13 cellular contexts compared by ENCODE assay signal in the genomic region with DNA sequence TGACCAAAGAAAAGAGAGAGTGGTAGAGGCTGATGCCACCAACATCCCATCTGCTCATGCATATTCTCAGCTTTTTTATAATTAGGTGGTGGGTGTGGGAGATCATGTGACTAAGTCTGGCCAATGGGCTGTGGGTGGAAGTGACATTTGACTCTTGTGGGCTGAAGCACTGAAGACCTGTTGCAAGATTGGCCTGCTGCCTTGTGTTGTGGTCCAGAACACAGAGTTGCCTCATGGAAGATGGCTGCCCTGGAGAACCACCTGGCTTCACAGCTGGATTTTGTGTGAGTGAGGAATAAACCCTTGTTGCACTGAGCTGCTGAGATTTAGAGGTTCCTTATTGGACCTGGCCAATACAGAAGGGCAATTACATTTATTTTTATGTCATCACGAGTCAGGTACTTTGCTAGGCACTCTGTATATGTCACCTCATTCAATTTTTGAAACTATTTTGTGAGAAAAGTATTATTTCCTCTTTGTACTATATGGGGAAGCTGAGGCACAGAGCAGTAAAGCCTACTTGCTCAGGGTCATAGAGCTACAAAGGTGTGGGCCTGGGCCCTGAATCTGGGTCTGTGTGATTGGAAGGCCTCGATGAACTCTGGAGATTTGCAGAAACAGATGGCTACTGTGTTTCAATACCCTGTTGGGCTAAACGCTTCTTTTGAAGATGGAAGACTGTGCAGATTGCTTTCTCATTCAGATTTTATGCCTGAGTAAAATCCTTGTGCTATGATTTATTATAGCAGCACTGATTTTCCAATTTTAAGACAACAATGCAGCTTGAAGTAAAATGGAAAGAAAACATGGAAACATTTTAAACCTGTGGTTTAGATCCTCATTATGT.
DNase-seq lines count a peak whose midpoint lies in the region; ATAC-seq and TF ChIP-seq lines count a peak whose summit lies in the region.
"Had no signal": no experiment of that assay in that cellular context is flagged by ENCODE, and none has a peak within 500 bp of the region (broad histone marks: within the 10 kb centered on the region; RNA-seq: fewer than 3 reads in every experiment).

No MANE protein-coding gene starts in this region.

- no peak for TF ChIP-seq EP300 in Ishikawa (IDR thresholded peaks at IDR 0.05; ENCODE audit: borderline replicate concordance)

- no peak overlapping the region for H3K4me2 ChIP-seq in smooth muscle cell

- H3K79me2 ChIP-seq in smooth muscle cell (ENCODE audit: low read depth), result no peaks in the 10 kb centered on the region

- H4K20me1 ChIP-seq in smooth muscle cell (ENCODE audit: low read depth), result no peaks in the 10 kb centered on the region

- ATAC-seq in HG02763 (IDR thresholded peaks at IDR 0.05; ENCODE audit: unreplicated experiment), result no peak
- no peak for ATAC-seq in GM21723 (IDR thresholded peaks at IDR 0.05; ENCODE audit: unreplicated experiment)

- no peak overlapping the region for H3K9ac ChIP-seq in smooth muscle cell (ENCODE audit: low read depth)

- no peaks in the 10 kb centered on the region for H3K4me1 ChIP-seq in smooth muscle cell (ENCODE audit: low read depth)

- TF ChIP-seq CTCF in WERI-Rb-1 (IDR thresholded peaks at IDR 0.05; ENCODE audit: low read depth, low read length) (no peak), smooth muscle cell (IDR thresholded peaks at IDR 0.05; ENCODE audit: borderline replicate concordance, insufficient read depth, poor library complexity, severe bottlenecking) (no peak)

- H3K9me3 ChIP-seq in WERI-Rb-1 (ENCODE audit: severe bottlenecking), result no peaks in the 10 kb centered on the region
- no peaks in the 10 kb centered on the region for H3K9me3 ChIP-seq in smooth muscle cell (replicated peaks; ENCODE audit: low read depth)

- no peak for TF ChIP-seq RAD21 in Ishikawa (IDR thresholded peaks at IDR 0.05; ENCODE audit: low read depth)

- H3K27me3 ChIP-seq in WERI-Rb-1 (ENCODE audit: insufficient read depth, low read depth, severe bottlenecking) (no peaks in the 10 kb centered on the region), smooth muscle cell (ENCODE audit: low read depth) (peaks cover under 1% of the 10 kb centered on the region)

- H3F3A ChIP-seq in smooth muscle cell (ENCODE audit: low read depth), result no peaks in the 10 kb centered on the region

- no peak overlapping the region; the same call in 1 of the 2 replicates for H3K4me3 ChIP-seq in WERI-Rb-1 (ENCODE audit: low read depth, low read length)
- no peak overlapping the region for H3K4me3 ChIP-seq in smooth muscle cell

- intact Hi-C loops in posterior cingulate gyrus (cut with DNase I), result no loop called here

- H3K27ac ChIP-seq in WERI-Rb-1 (peak overlapping the region; percentile 78), smooth muscle cell (ENCODE audit: low read depth) (no peak overlapping the region)
- H3K27ac ChIP-seq: HL-60 had no signal

- H3K36me3 ChIP-seq in WERI-Rb-1 (no peaks in the 10 kb centered on the region; the same call in 1 of the 2 replicates), smooth muscle cell (ENCODE audit: low read depth) (no peaks in the 10 kb centered on the region)

- DNase-seq in DMS 273 treated with DMSO at 0.1 percent for 48 hours (lab: John Stamatoyannopoulos, UW) (peak; percentile 79), WERI-Rb-1 (peak; percentile 70), germinal center (ENCODE audit: low spot score) (peak; percentile 61), smooth muscle cell (lab: John Stamatoyannopoulos, UW; ENCODE audit: unreplicated experiment) (no peak), posterior cingulate gyrus (no peak)
- DNase-seq: activated CD8-positive, alpha-beta memory T cell treated with anti-CD3 and anti-CD28 coated beads, Interleukin-2, amount 50 U/mL, for 48 hours; foreskin melanocyte; NCI-H1105; NCI-H510A had no signal

- no peak overlapping the region for H2AFZ ChIP-seq in smooth muscle cell (ENCODE audit: low read depth)

- WGBS in smooth muscle cell (ENCODE audit: low lambda C conversion rate), result 85% methylated on average over 3 of the region's 3 CpGs

TF ChIP-seq in Ishikawa, 13 proteins besides CTCF, POLR2A, EP300 and RAD21:
- TF ChIP-seq TEAD4 (IDR thresholded peaks at IDR 0.05), result no peak
- no peak for TF ChIP-seq REST (IDR thresholded peaks at IDR 0.05; ENCODE audit: low read depth)
- TF ChIP-seq CREB1 (IDR thresholded peaks at IDR 0.05; ENCODE audit: low read depth), result no peak
- TF ChIP-seq TAF1 (IDR thresholded peaks at IDR 0.05; ENCODE audit: low read depth), result no peak
- TF ChIP-seq, protein P1, sequence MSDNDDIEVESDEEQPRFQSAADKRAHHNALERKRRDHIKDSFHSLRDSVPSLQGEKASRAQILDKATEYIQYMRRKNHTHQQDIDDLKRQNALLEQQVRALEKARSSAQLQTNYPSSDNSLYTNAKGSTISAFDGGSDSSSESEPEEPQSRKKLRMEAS (IDR thresholded peaks at IDR 0.05), result no peak
- no peak for TF ChIP-seq FOXM1 (IDR thresholded peaks at IDR 0.05; ENCODE audit: borderline replicate concordance, low read depth)
- no peak for TF ChIP-seq EGR1 (IDR thresholded peaks at IDR 0.05)
- TF ChIP-seq YY1 (IDR thresholded peaks at IDR 0.05; ENCODE audit: low read depth), result 0 out of 2 replicates have a peak, but pooled peaks have one; percentile 55
- TF ChIP-seq TCF12 (IDR thresholded peaks at IDR 0.05; ENCODE audit: low read depth), result no peak
- TF ChIP-seq ZBTB7A (IDR thresholded peaks at IDR 0.05; ENCODE audit: low read depth), result no peak
- TF ChIP-seq, protein P2, sequence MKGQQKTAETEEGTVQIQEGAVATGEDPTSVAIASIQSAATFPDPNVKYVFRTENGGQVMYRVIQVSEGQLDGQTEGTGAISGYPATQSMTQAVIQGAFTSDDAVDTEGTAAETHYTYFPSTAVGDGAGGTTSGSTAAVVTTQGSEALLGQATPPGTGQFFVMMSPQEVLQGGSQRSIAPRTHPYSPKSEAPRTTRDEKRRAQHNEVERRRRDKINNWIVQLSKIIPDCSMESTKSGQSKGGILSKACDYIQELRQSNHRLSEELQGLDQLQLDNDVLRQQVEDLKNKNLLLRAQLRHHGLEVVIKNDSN (IDR thresholded peaks at IDR 0.05), result peak; percentile 72
- no peak for TF ChIP-seq NFIC (IDR thresholded peaks at IDR 0.05)
- no peak for TF ChIP-seq CEBPB (IDR thresholded peaks at IDR 0.05)

Comparison
In these comparisons a context has a peak if more than half of its experiments do, and no peak if none do; other contexts are left out.
1. DNase-seq: peak in DMS 273 treated with DMSO at 0.1 percent for 48 hours (single experiment), WERI-Rb-1 (single experiment) and germinal center (single experiment); none in smooth muscle cell (single experiment) and posterior cingulate gyrus (0 of 10).